In genomic region chr9:83979812-83980394, GRCh38 we compare ENCODE assay signal across 8 cellular contexts.
A peak's percentile ranks its signal among the peaks of the same experiment; 100 is the strongest.
DNase-seq lines count a peak whose midpoint lies in the region; ATAC-seq and TF ChIP-seq lines count a peak whose summit lies in the region.

TSS of gene HNRNPK (minus strand) at chr9:83980215. CDS start at chr9:83978252, 1,963 bp downstream.

- peak within 1 kb of the TSS; percentile 95 for H3K4me3 Mint-ChIP-seq in activated naive CD4-positive, alpha-beta T cell treated with anti-CD3 and anti-CD28 coated beads, Interleukin-2, amount 50 U/mL, for 24 hours

- DNase-seq in NCI-H1048 (lab: John Stamatoyannopoulos, UW) = peak; percentile 91
- peak; percentile 98 for DNase-seq in globus pallidus (ENCODE audit: low spot score)
- DNase-seq in nucleus accumbens (lab: John Stamatoyannopoulos, UW) = peak; percentile 69 to 100 (median 98)
- peak; percentile 99 for DNase-seq in superior temporal gyrus (ENCODE audit: extremely low spot score)

- H3K4me3 ChIP-seq in GM08714 (ENCODE audit: low read length) = peak within 1 kb of the TSS; percentile 91

- peak; percentile 87 for ATAC-seq in HG02588 (IDR thresholded peaks at IDR 0.05; ENCODE audit: unreplicated experiment)
- peak; percentile 84 for ATAC-seq in SK-N-SH treated with all-trans-retinoic acid at 6 μM for 48 hours

- H3K27me3 Mint-ChIP-seq in activated naive CD4-positive, alpha-beta T cell treated with anti-CD3 and anti-CD28 coated beads, Interleukin-2, amount 50 U/mL, for 24 hours = no peaks in the 10 kb centered on the region

- no peaks in the 10 kb centered on the region for H3K9me3 Mint-ChIP-seq in activated naive CD4-positive, alpha-beta T cell treated with anti-CD3 and anti-CD28 coated beads, Interleukin-2, amount 50 U/mL, for 24 hours

- H3K4me1 Mint-ChIP-seq in activated naive CD4-positive, alpha-beta T cell treated with anti-CD3 and anti-CD28 coated beads, Interleukin-2, amount 50 U/mL, for 24 hours = peaks cover 43% of the 10 kb centered on the region

- H3K36me3 Mint-ChIP-seq in activated naive CD4-positive, alpha-beta T cell treated with anti-CD3 and anti-CD28 coated beads, Interleukin-2, amount 50 U/mL, for 24 hours = peaks cover 28% of the 10 kb centered on the region

- peak within 1 kb of the TSS; percentile 100 for H3K27ac Mint-ChIP-seq in activated naive CD4-positive, alpha-beta T cell treated with anti-CD3 and anti-CD28 coated beads, Interleukin-2, amount 50 U/mL, for 24 hours

TF ChIP-seq in SK-N-SH treated with all-trans-retinoic acid at 6 μM for 48 hours, 23 proteins besides CTCF, POLR2A, EP300 and RAD21:
- peak; percentile 31; the same call in 1 of the 2 replicates for TF ChIP-seq TSHZ2 (CRISPR knock-in tag; IDR thresholded peaks at IDR 0.05)
- 0 out of 2 replicates have a peak, but pooled peaks have one; percentile 19 for TF ChIP-seq ZNF8 (CRISPR knock-in tag; IDR thresholded peaks at IDR 0.05)
- TF ChIP-seq ZNF565 (CRISPR knock-in tag; conservative IDR thresholded peaks at IDR 0.05; ENCODE audit: low read depth) = no peak
- TF ChIP-seq ARNTL (CRISPR knock-in tag; IDR thresholded peaks at IDR 0.05; ENCODE audit: borderline replicate concordance, low read depth) = no peak
- TF ChIP-seq PATZ1 (CRISPR knock-in tag; IDR thresholded peaks at IDR 0.05; ENCODE audit: borderline replicate concordance) = peak; percentile 17; the same call in 1 of the 2 replicates
- no peak for TF ChIP-seq RARB (CRISPR knock-in tag; IDR thresholded peaks at IDR 0.05)
- 0 out of 2 replicates have a peak, but pooled peaks have one; percentile 18 for TF ChIP-seq CSRNP3 (CRISPR knock-in tag; IDR thresholded peaks at IDR 0.05)
- no peak for TF ChIP-seq ESRRG (CRISPR knock-in tag; IDR thresholded peaks at IDR 0.05)

Comparison
In these comparisons a context has a peak if more than half of its experiments do, and no peak if none do; other contexts are left out.
1. Peak in every context shown above with its lines: DNase-seq, ATAC-seq and H3K4me3 ChIP-seq.